ENCODE assay signal across 8 cellular contexts in genomic region chr17:48023408-48024148, GRCh38. TPM values are rescaled to one million over a fixed set of nuclear protein-coding genes. Genes with fewer than 3 reads are reported as not detected.
DNase-seq lines count a peak whose midpoint lies in the region; ATAC-seq and TF ChIP-seq lines count a peak whose summit lies in the region.

No MANE protein-coding gene starts in this region.

- no peak overlapping the region for H2BK120ac ChIP-seq in trophoblast cell (ENCODE audit: insufficient read depth, low read length, poor library complexity)

- H3K36me3 ChIP-seq in DOHH2 (ENCODE audit: control insufficient read depth, low read length) (no peaks in the 10 kb centered on the region), trophoblast cell (ENCODE audit: control insufficient read depth in 1 of 2, insufficient read depth in 2 of 2, low read length in 2 of 2) (no peaks in the 10 kb centered on the region)

- no peaks in the 10 kb centered on the region for H3K79me1 ChIP-seq in trophoblast cell (ENCODE audit: low read length)

- H3K4ac ChIP-seq in trophoblast cell (ENCODE audit: low read depth, low read length) = no peak overlapping the region

- intact Hi-C loops in right cardiac atrium (cut with DNase I) = loop anchor here in 3 of 4 donors (2.0 to 10.0 kb wide), 3 partner anchors 81 to 591 kb away; partner anchors contain the start of genes CBX1 (in 1 of the 3), HOXB7 (in 1 of the 3), HOXB8 (in 1 of the 3) and SNX11 (in 1 of the 3)

- H4K20me1 ChIP-seq in DOHH2 (ENCODE audit: control insufficient read depth, insufficient read depth, low read depth, low read length) = no peaks in the 10 kb centered on the region

- no peak overlapping the region for H2BK12ac ChIP-seq in trophoblast cell (ENCODE audit: low read length)

- WGBS in right cardiac atrium = under 1% methylated on average over 53 of the region's 53 CpGs
- WGBS in trophoblast cell (ENCODE audit: extremely low coverage, insufficient coverage, insufficient read length) = no CpG with 5 or more reads among the region's 53 CpGs

- H3K18ac ChIP-seq in trophoblast cell (ENCODE audit: low read length) = no peak overlapping the region

- H3K9me3 ChIP-seq in DOHH2 (ENCODE audit: control insufficient read depth, insufficient read depth, low read length) (no peaks in the 10 kb centered on the region), right cardiac atrium (ENCODE audit: control insufficient read depth, low read length) (no peaks in the 10 kb centered on the region), trophoblast cell (ENCODE audit: insufficient read depth, low read depth, low read length) (peaks cover 4% of the 10 kb centered on the region)

- no peaks in the 10 kb centered on the region for H3K9me2 ChIP-seq in DOHH2 (replicated peaks; ENCODE audit: control insufficient read depth, low read length)

- no peak overlapping the region for H3K14ac ChIP-seq in trophoblast cell (ENCODE audit: low read length)

- peak overlapping the region; percentile 69 for H3K4me3 ChIP-seq in DOHH2 (ENCODE audit: low read length)
- H3K4me3 ChIP-seq in astrocyte of the spinal cord (ENCODE audit: low read depth, low read length) = peak overlapping the region; percentile 41
- peak overlapping the region; percentile 13 for H3K4me3 ChIP-seq in right cardiac atrium (ENCODE audit: low read length)
- H3K4me3 ChIP-seq in trophoblast cell (ENCODE audit: low read depth, low read length) = peak overlapping the region; percentile 25

- H3K4me2 ChIP-seq in DOHH2 (ENCODE audit: low read length) (peak overlapping the region; percentile 88), trophoblast cell (ENCODE audit: low read length) (peak overlapping the region; percentile 60)

- H3K79me2 ChIP-seq in DOHH2 (ENCODE audit: control insufficient read depth, low read length) = no peaks in the 10 kb centered on the region
- H3K79me2 ChIP-seq in trophoblast cell (ENCODE audit: control insufficient read depth, insufficient read depth, low read length, poor library complexity) = no peaks in the 10 kb centered on the region

- no peak overlapping the region for H3K9ac ChIP-seq in trophoblast cell (ENCODE audit: low read length)

- ATAC-seq in SK-N-SH treated with all-trans-retinoic acid at 6 μM for 48 hours (peak; percentile 68), right cardiac atrium (peak; percentile 52 to 60), GM21381 (IDR thresholded peaks at IDR 0.05; ENCODE audit: unreplicated experiment) (no peak), GM21526 (IDR thresholded peaks at IDR 0.05; ENCODE audit: low FRiP score, unreplicated experiment) (no peak)

- TF ChIP-seq CTCF in DOHH2 (IDR thresholded peaks at IDR 0.05; ENCODE audit: low read depth, low read length, poor library complexity, severe bottlenecking) (no peak), astrocyte of the spinal cord (IDR thresholded peaks at IDR 0.05; ENCODE audit: low read depth, low read length) (no peak)

- H2AK5ac ChIP-seq in trophoblast cell (ENCODE audit: low read length) = no peak overlapping the region

- H3K23ac ChIP-seq in trophoblast cell (ENCODE audit: low read length) = no peak overlapping the region

- no peak overlapping the region for H4K91ac ChIP-seq in trophoblast cell (ENCODE audit: low read depth, low read length)

- H3F3A ChIP-seq in DOHH2 (ENCODE audit: control insufficient read depth, insufficient read depth) = no peaks in the 10 kb centered on the region

- DNase-seq in NCI-H1092 (lab: John Stamatoyannopoulos, UW) (peak; percentile 83), astrocyte of the spinal cord (ENCODE audit: low read depth, low spot score) (peak; percentile 59), right cardiac atrium (peak; percentile 84 to 95 (median 94)), trophoblast cell (peak; percentile 35 to 62)

- H4K8ac ChIP-seq in trophoblast cell (ENCODE audit: low read depth, low read length) = no peak overlapping the region

- no peak overlapping the region for H4K12ac ChIP-seq in trophoblast cell (ENCODE audit: low read depth, low read length)

- H3K27me3 ChIP-seq in DOHH2 (ENCODE audit: control insufficient read depth, low read length) (peaks cover 38% of the 10 kb centered on the region), right cardiac atrium (ENCODE audit: control insufficient read depth, insufficient read depth) (no peaks in the 10 kb centered on the region), trophoblast cell (ENCODE audit: insufficient read depth, low read length) (peaks cover 17% of the 10 kb centered on the region)

- peaks cover 33% of the 10 kb centered on the region for H3K4me1 ChIP-seq in DOHH2 (ENCODE audit: control insufficient read depth, low read length)
- H3K4me1 ChIP-seq in right cardiac atrium (ENCODE audit: control insufficient read depth, insufficient read depth, low read length) = peaks cover 6% of the 10 kb centered on the region
- H3K4me1 ChIP-seq in trophoblast cell (ENCODE audit: control insufficient read depth in 1 of 2, insufficient read depth in 2 of 2, low read length in 2 of 2) = peaks cover 22 to 23% of the 10 kb centered on the region in 2 experiments

- no peak overlapping the region for H2BK5ac ChIP-seq in trophoblast cell (ENCODE audit: low read depth, low read length, poor library complexity)

- H3K27ac ChIP-seq in DOHH2 (ENCODE audit: low read depth, low read length) = no peak overlapping the region
- peak overlapping the region; percentile 48 for H3K27ac ChIP-seq in right cardiac atrium (ENCODE audit: low read length)
- H3K27ac ChIP-seq in trophoblast cell (ENCODE audit: low read depth, low read length) = no peak overlapping the region

- in situ Hi-C loops in astrocyte of the spinal cord (cut with HindIII; ENCODE audit: low sequenced_read_pairs) = no loop called here

- H2AFZ ChIP-seq in trophoblast cell (ENCODE audit: insufficient read depth, low read length, poor library complexity) = no peak overlapping the region

TF ChIP-seq in SK-N-SH treated with all-trans-retinoic acid at 6 μM for 48 hours, 23 proteins besides CTCF, POLR2A, EP300 and RAD21 (continues in another document):
- TF ChIP-seq, protein P1, sequence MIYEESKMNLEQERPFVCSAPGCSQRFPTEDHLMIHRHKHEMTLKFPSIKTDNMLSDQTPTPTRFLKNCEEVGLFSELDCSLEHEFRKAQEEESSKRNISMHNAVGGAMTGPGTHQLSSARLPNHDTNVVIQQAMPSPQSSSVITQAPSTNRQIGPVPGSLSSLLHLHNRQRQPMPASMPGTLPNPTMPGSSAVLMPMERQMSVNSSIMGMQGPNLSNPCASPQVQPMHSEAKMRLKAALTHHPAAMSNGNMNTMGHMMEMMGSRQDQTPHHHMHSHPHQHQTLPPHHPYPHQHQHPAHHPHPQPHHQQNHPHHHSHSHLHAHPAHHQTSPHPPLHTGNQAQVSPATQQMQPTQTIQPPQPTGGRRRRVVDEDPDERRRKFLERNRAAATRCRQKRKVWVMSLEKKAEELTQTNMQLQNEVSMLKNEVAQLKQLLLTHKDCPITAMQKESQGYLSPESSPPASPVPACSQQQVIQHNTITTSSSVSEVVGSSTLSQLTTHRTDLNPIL (CRISPR knock-in tag; IDR thresholded peaks at IDR 0.05; ENCODE audit: low read depth) = no peak
- TF ChIP-seq ZNF565 (CRISPR knock-in tag; conservative IDR thresholded peaks at IDR 0.05; ENCODE audit: low read depth) = 0 out of 2 replicates have a peak, but pooled peaks have one; percentile 5
- TF ChIP-seq TCF4 (CRISPR knock-in tag; IDR thresholded peaks at IDR 0.05; ENCODE audit: borderline replicate concordance) = no peak
- TF ChIP-seq GLIS3 (CRISPR knock-in tag; IDR thresholded peaks at IDR 0.05) = no peak
- TF ChIP-seq, protein P2, sequence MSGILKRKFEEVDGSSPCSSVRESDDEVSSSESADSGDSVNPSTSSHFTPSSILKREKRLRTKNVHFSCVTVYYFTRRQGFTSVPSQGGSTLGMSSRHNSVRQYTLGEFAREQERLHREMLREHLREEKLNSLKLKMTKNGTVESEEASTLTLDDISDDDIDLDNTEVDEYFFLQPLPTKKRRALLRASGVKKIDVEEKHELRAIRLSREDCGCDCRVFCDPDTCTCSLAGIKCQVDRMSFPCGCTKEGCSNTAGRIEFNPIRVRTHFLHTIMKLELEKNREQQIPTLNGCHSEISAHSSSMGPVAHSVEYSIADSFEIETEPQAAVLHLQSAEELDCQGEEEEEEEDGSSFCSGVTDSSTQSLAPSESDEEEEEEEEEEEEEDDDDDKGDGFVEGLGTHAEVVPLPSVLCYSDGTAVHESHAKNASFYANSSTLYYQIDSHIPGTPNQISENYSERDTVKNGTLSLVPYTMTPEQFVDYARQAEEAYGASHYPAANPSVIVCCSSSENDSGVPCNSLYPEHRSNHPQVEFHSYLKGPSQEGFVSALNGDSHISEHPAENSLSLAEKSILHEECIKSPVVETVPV (CRISPR knock-in tag; IDR thresholded peaks at IDR 0.05) = no peak
- no peak for TF ChIP-seq RARB (CRISPR knock-in tag; IDR thresholded peaks at IDR 0.05)
- no peak for TF ChIP-seq TOX (CRISPR knock-in tag; IDR thresholded peaks at IDR 0.05; ENCODE audit: borderline replicate concordance)
- no peak for TF ChIP-seq ESRRG (CRISPR knock-in tag; IDR thresholded peaks at IDR 0.05)

RNA-seq across cellular contexts. Expression of gene COPZ2, which starts 14.0 kb away (rescaled TPM):
- 10 to 100 TPM; 51.8 to 74.8 (median 68.4) TPM for total RNA-seq in right cardiac atrium
- 55.4 TPM for polyA plus RNA-seq in right cardiac atrium
- 1.8 and 2.3 TPM in 2 replicates for polyA plus RNA-seq in trophoblast cell (2013)

RNA-seq across cellular contexts. Expression of gene NFE2L1, which starts 24.6 kb away (rescaled TPM):
- total RNA-seq in right cardiac atrium = 100 to 1,000 TPM; 603 to 811 (median 785) TPM
- 661 TPM for polyA plus RNA-seq in right cardiac atrium
- polyA plus RNA-seq in trophoblast cell (2013) = 87.8 and 92.2 TPM in 2 replicates

RNA-seq across cellular contexts. Expression of gene CDK5RAP3, which starts 52.7 kb away (rescaled TPM):
- total RNA-seq in right cardiac atrium = 10 to 100 TPM; 56.8 to 66.8 (median 64.9) TPM
- polyA plus RNA-seq in right cardiac atrium = 54.3 TPM
- 102 TPM in 2 replicates for polyA plus RNA-seq in trophoblast cell (2013)

Comparison
In these comparisons a context has a peak if more than half of its experiments do, and no peak if none do; other contexts are left out.
1. H3K4me3 ChIP-seq: peak in every context shown above with its lines; median percentile 69 in DOHH2; 41 in astrocyte of the spinal cord; 25 in trophoblast cell; 13 in right cardiac atrium.
2. ATAC-seq: peak in SK-N-SH treated with all-trans-retinoic acid at 6 μM for 48 hours (single experiment) and right cardiac atrium (2 of 2); none in GM21381 (single experiment) and GM21526 (single experiment).
3. Peak in every context shown above with its lines, with median percentiles within 50 percentile points of each other: DNase-seq.